In the genomic region with DNA sequence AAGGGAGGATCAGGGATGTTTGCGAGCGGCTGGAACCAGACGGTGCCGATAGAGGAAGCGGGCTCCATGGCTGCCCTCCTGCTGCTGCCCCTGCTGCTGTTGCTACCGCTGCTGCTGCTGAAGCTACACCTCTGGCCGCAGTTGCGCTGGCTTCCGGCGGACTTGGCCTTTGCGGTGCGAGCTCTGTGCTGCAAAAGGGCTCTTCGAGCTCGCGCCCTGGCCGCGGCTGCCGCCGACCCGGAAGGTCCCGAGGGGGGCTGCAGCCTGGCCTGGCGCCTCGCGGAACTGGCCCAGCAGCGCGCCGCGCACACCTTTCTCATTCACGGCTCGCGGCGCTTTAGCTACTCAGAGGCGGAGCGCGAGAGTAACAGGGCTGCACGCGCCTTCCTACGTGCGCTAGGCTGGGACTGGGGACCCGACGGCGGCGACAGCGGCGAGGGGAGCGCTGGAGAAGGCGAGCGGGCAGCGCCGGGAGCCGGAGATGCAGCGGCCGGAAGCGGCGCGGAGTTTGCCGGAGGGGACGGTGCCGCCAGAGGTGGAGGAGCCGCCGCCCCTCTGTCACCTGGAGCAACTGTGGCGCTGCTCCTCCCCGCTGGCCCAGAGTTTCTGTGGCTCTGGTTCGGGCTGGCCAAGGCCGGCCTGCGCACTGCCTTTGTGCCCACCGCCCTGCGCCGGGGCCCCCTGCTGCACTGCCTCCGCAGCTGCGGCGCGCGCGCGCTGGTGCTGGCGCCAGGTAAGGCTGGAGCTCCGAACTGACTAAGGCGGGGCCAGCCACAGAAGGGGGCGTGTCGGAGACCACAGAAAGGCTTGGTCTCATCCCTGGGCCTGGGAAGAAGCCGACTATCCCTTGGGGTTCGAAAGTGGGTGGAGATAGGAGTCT, we compare ENCODE assay signal across 8 cellular contexts. TPM values are rescaled to one million over a fixed set of nuclear protein-coding genes. Genes with fewer than 3 reads are reported as not detected.
DNase-seq lines count a peak whose midpoint lies in the region; ATAC-seq and TF ChIP-seq lines count a peak whose summit lies in the region.

No MANE protein-coding gene starts in this region.

- no peaks in the 10 kb centered on the region for H3K27me3 ChIP-seq in DND-41 (ENCODE audit: insufficient read depth, low read length, poor library complexity)
- H3K27me3 ChIP-seq in left lung = no peaks in the 10 kb centered on the region

- H3K9ac ChIP-seq in DND-41 (ENCODE audit: low read depth, low read length) = no peak overlapping the region

- H3K27ac Mint-ChIP-seq in HFFc6 (peak overlapping the region; percentile 36; the same call in 1 of the 2 replicates), chondrocyte (ENCODE audit: unreplicated experiment) (no peak overlapping the region)

- H3K36me3 Mint-ChIP-seq in HFFc6 (ENCODE audit: low read depth) (0 out of 2 replicates have a peak, but pooled peaks cover 4% of the 10 kb centered on the region), chondrocyte (ENCODE audit: low read depth) (peaks cover 2% of the 10 kb centered on the region)

- no peak overlapping the region for H3K4me3 ChIP-seq in DND-41 (ENCODE audit: low read depth in 1 of 2, low read length in 2 of 2)
- H3K4me3 ChIP-seq in left lung = peak overlapping the region; percentile 68 to 84

- H3K4me3 Mint-ChIP-seq in HFFc6 (peak overlapping the region; percentile 85), chondrocyte (ENCODE audit: unreplicated experiment) (peak overlapping the region; percentile 74)

- no peaks in the 10 kb centered on the region for H3K4me1 ChIP-seq in DND-41 (ENCODE audit: insufficient read depth, low read length)
- H3K4me1 ChIP-seq in left lung = peaks cover 17 to 82% of the 10 kb centered on the region in 2 donors

- ATAC-seq in DND-41 (ENCODE audit: insufficient read depth, low read depth) (peak; percentile 39; the same call in 2 of the 3 replicates), left lung (peak; percentile 74)
- ATAC-seq in activated CD4-positive, CD25-positive, alpha-beta regulatory T cell treated with anti-CD3 and anti-CD28 coated beads, Interleukin-2, amount 50 U/mL, for 24 hours = peak; percentile 71

- peaks cover 8% of the 10 kb centered on the region for H3K27me3 Mint-ChIP-seq in HFFc6 (ENCODE audit: insufficient read depth)
- no peaks in the 10 kb centered on the region for H3K27me3 Mint-ChIP-seq in chondrocyte (ENCODE audit: low read depth)

- TF ChIP-seq CTCF in DND-41 (IDR thresholded peaks at IDR 0.05; ENCODE audit: borderline replicate concordance, extremely low read depth, low read length, poor library complexity, severe bottlenecking) (no peak), HFFc6 (IDR thresholded peaks at IDR 0.05) (no peak; the same call in 1 of the 2 replicates), chondrocyte (IDR thresholded peaks at IDR 0.05) (peak; percentile 5), left lung (IDR thresholded peaks at IDR 0.05) (no peak)

- no peaks in the 10 kb centered on the region for H3K9me3 ChIP-seq in DND-41 (ENCODE audit: insufficient read depth, low read length, severe bottlenecking)
- no peaks in the 10 kb centered on the region for H3K9me3 ChIP-seq in left lung

- H3K4me1 Mint-ChIP-seq in HFFc6 (ENCODE audit: low read depth) = peaks cover 17% of the 10 kb centered on the region
- H3K4me1 Mint-ChIP-seq in chondrocyte (ENCODE audit: low read depth) = peaks cover 23% of the 10 kb centered on the region

- peaks cover 36% of the 10 kb centered on the region for H3K36me3 ChIP-seq in DND-41 (ENCODE audit: insufficient read depth, low read length)
- H3K36me3 ChIP-seq in left lung = peaks cover 0 to 44% of the 10 kb centered on the region in 2 donors

- peaks cover 5% of the 10 kb centered on the region; the same call in 1 of the 2 replicates for H4K20me1 ChIP-seq in DND-41 (ENCODE audit: insufficient read depth, low read length)

- H3K4me2 ChIP-seq in DND-41 (ENCODE audit: insufficient read depth, low read length) = no peak overlapping the region

- intact Hi-C loops in left lung (cut with DNase I) = no loop called here

- H3K79me2 ChIP-seq in DND-41 (ENCODE audit: insufficient read depth, low read length) = no peaks in the 10 kb centered on the region

- DNase-seq in DND-41 (no peak), HFFc6 (peak; percentile 35), NCI-H2081 treated with DMSO at 0.1 percent for 48 hours (lab: John Stamatoyannopoulos, UW) (peak; percentile 34), chondrocyte (ENCODE audit: low spot score) (peak; percentile 75), left lung (peak; percentile 71 to 92), medulla oblongata (ENCODE audit: extremely low spot score) (no peak)
- peak; percentile 7 to 41 (median 21) for DNase-seq in stimulated activated CD4-positive, alpha-beta T cell treated with anti-CD3 and anti-CD28 coated beads, TNF-alpha, amount 100 ng/mL, for 1 hour (ENCODE audit: low read depth in 3 of 3, low spot score in 1 of 3)

- H3K9me3 Mint-ChIP-seq in HFFc6 (no peaks in the 10 kb centered on the region), chondrocyte (ENCODE audit: low read depth) (no peaks in the 10 kb centered on the region)

- H2AFZ ChIP-seq in DND-41 (ENCODE audit: low read depth, low read length) = no peak overlapping the region

- H3K27ac ChIP-seq in DND-41 (ENCODE audit: low read length) (no peak overlapping the region), left lung (peak overlapping the region; percentile 85 to 95)

RNA-seq across cellular contexts. Expression of a gene that starts 0.5 kb away (rescaled TPM):
- 1 to 10 TPM; 5.0 to 7.0 (median 6.1) TPM for total RNA-seq in HFFc6 (2021; fragmentation: NEBNext Ultra II Directional; extraction: Animal tissue kit (Norgen Biotek cat#: 25700))
- total RNA-seq in chondrocyte = 10.6 to 16.6 TPM (median 11.6 TPM) in 3 replicates
- 10 to 100 TPM; 56.5 to 68.6 TPM for total RNA-seq in left lung

RNA-seq across cellular contexts. Expression of a gene that starts 47.8 kb away (rescaled TPM):
- 10 to 100 TPM; 33.6 to 43.8 (median 36.4) TPM for total RNA-seq in HFFc6 (2021; fragmentation: NEBNext Ultra II Directional; extraction: Animal tissue kit (Norgen Biotek cat#: 25700))
- total RNA-seq in chondrocyte (48.6 to 61.0 TPM (median 49.1 TPM) in 3 replicates), left lung (10 to 100 TPM; 50.5 to 57.5 TPM)

Comparison
In these comparisons a context has a peak if more than half of its experiments do, and no peak if none do; other contexts are left out.
1. DNase-seq: peak in HFFc6 (single experiment), NCI-H2081 treated with DMSO at 0.1 percent for 48 hours (single experiment), chondrocyte (single experiment), left lung (2 of 2) and stimulated activated CD4-positive, alpha-beta T cell treated with anti-CD3 and anti-CD28 coated beads, TNF-alpha, amount 100 ng/mL, for 1 hour (3 of 3); none in DND-41 (single experiment) and medulla oblongata (single experiment).
2. H3K4me3 ChIP-seq: peak in left lung (2 of 2); none in DND-41 (0 of 2).
3. Peak in every context shown above with its lines, with median percentiles within 50 percentile points of each other: ATAC-seq.